In the genomic region with DNA sequence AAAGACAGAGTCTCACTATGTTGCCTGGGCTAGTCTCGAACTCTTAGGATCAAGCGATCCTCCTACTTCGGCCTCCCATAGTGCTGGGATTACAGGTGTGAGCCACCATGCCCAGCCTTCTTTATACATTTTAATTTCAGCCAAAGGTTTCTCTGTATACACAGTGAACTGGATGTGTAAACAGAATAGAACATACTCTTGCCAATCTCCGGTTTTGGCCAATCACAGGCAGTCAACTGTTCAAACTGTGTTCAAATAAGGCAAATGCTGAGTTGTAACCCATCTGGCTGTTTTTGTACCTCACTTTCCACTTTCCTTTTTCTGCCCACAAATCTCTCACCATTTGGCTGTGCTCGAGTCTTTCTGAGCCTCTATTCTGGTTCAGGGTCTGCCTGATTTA, we compare ENCODE assay signal across 26 cellular contexts.
A peak's percentile ranks its signal among the peaks of the same experiment; 100 is the strongest.
DNase-seq lines count a peak whose midpoint lies in the region; ATAC-seq, FAIRE-seq and TF ChIP-seq lines count a peak whose summit lies in the region.
"Had no signal": no experiment of that assay in that cellular context is flagged by ENCODE, and none has a peak within 500 bp of the region (broad histone marks: within the 10 kb centered on the region; RNA-seq: fewer than 3 reads in every experiment).

No MANE protein-coding gene starts in this region.

- H3K27me3 Mint-ChIP-seq in activated CD4-positive, alpha-beta T cell treated with anti-CD3 and anti-CD28 coated beads for 36 hours: no peaks in the 10 kb centered on the region
- no peaks in the 10 kb centered on the region for H3K27me3 Mint-ChIP-seq in activated CD4-positive, alpha-beta T cell treated with anti-CD3 and anti-CD28 coated beads, Interleukin-2, amount 10 ng/mL, durations not matched to agents 7 days and 5 days
- H3K27me3 Mint-ChIP-seq: B cell; CD4-positive, alpha-beta T cell had no signal

- H3K27ac Mint-ChIP-seq in activated CD4-positive, alpha-beta T cell treated with anti-CD3 and anti-CD28 coated beads for 36 hours: peak overlapping the region; percentile 5
- H3K27ac Mint-ChIP-seq in activated CD4-positive, alpha-beta T cell treated with anti-CD3 and anti-CD28 coated beads, Interleukin-2, amount 10 ng/mL, durations not matched to agents 7 days and 5 days: no peak overlapping the region
- peak overlapping the region; percentile 11 for H3K27ac Mint-ChIP-seq in stimulated activated effector memory CD8-positive, alpha-beta T cell treated with anti-CD3 and anti-CD28 coated beads, Interleukin-12 subunit alpha, Interleukin-12 subunit beta, amount 100 ng/mL, for 72 hours
- H3K27ac Mint-ChIP-seq: B cell; CD4-positive, alpha-beta T cell; CD8-positive, alpha-beta memory T cell; HFFc6 had no signal

- no peak overlapping the region for H2AFZ ChIP-seq in HepG2 (ENCODE audit: low read length)

- in situ Hi-C loops in HepG2 (cut with HindIII; ENCODE audit: extremely low pct_ligation_motif_present, low pct_unique_long_range_greater_than_20kb): no loop called here

- CTCF ChIA-PET in activated CD4-positive, alpha-beta T cell treated with anti-CD3 and anti-CD28 coated beads for 36 hours (lab: Charles Lee): interaction anchor here (1.1 kb wide), 1 partner anchor 22 kb away, joined by 4 read pairs; no protein-coding TSS in a partner anchor
- CTCF ChIA-PET in activated CD4-positive, alpha-beta T cell treated with anti-CD3 and anti-CD28 coated beads, Interleukin-2, amount 10 ng/mL, durations not matched to agents 7 days and 5 days (lab: Charles Lee): interaction anchor here (0.7 to 1.0 kb wide), 3 partner anchors 10 to 101 kb away, joined by 3 to 5 read pairs (median 4); no protein-coding TSS in a partner anchor
- CTCF ChIA-PET in HepG2 (lab: Yijun Ruan, JAX; ENCODE audit: low intra/inter-chr PET ratio, low total read pairs): no interaction called here

- no peak for ATAC-seq in activated CD4-positive, alpha-beta T cell treated with anti-CD3 and anti-CD28 coated beads for 36 hours
- ATAC-seq in HepG2 (peak; percentile 32; the same call in 1 of the 3 replicates), HG03565 (IDR thresholded peaks at IDR 0.05; ENCODE audit: unreplicated experiment) (no peak), foreskin keratinocyte (no peak)
- no peak for ATAC-seq in stimulated activated effector memory CD8-positive, alpha-beta T cell treated with anti-CD3 and anti-CD28 coated beads, Interleukin-12 subunit alpha, Interleukin-12 subunit beta, amount 100 ng/mL, for 72 hours
- ATAC-seq: GM12878 had no signal

- TF ChIP-seq CTCF in HepG2 (CRISPR knock-in tag; IDR thresholded peaks at IDR 0.05): no peak
- TF ChIP-seq CTCF in BE2C (IDR thresholded peaks at IDR 0.05; ENCODE audit: low read depth, low read length): no peak
- TF ChIP-seq CTCF in foreskin keratinocyte (conservative IDR thresholded peaks at IDR 0.05): no peak

- H3K79me2 ChIP-seq in HepG2 (ENCODE audit: insufficient read depth, low read length): no peaks in the 10 kb centered on the region

- peaks cover 16% of the 10 kb centered on the region for H3K4me1 Mint-ChIP-seq in activated CD4-positive, alpha-beta T cell treated with anti-CD3 and anti-CD28 coated beads for 36 hours
- peaks cover 17% of the 10 kb centered on the region for H3K4me1 Mint-ChIP-seq in activated CD4-positive, alpha-beta T cell treated with anti-CD3 and anti-CD28 coated beads, Interleukin-2, amount 10 ng/mL, durations not matched to agents 7 days and 5 days
- peaks cover 7% of the 10 kb centered on the region for H3K4me1 Mint-ChIP-seq in stimulated activated effector memory CD8-positive, alpha-beta T cell treated with anti-CD3 and anti-CD28 coated beads, Interleukin-12 subunit alpha, Interleukin-12 subunit beta, amount 100 ng/mL, for 72 hours
- H3K4me1 Mint-ChIP-seq: B cell, CD14-positive monocyte had no signal

- no peak overlapping the region for H3K9ac ChIP-seq in HepG2 (ENCODE audit: insufficient read depth, low read depth, low read length)
- H3K9ac ChIP-seq: BLaER1 treated with 17β-estradiol and CSF1 and Interleukin-3, amounts not matched to agents 10 nM and 100 nM had no signal

- FAIRE-seq in HepG2 (lab: Jason Lieb, UNC): peak; percentile 18
- FAIRE-seq: A204.1, D721Med, GM12878, GM19239, H54 had no signal

- H3K27me3 ChIP-seq in HepG2 (ENCODE audit: control insufficient read depth in 1 of 2, insufficient read depth in 2 of 2, low read length in 2 of 2): no peaks in the 10 kb centered on the region
- no peaks in the 10 kb centered on the region for H3K27me3 ChIP-seq in BE2C
- H3K27me3 ChIP-seq in foreskin keratinocyte: no peaks in the 10 kb centered on the region
- H3K27me3 ChIP-seq: BLaER1 treated with 17β-estradiol and CSF1 and Interleukin-3, amounts not matched to agents 10 nM and 100 nM had no signal

- intact Hi-C loops in activated CD4-positive, alpha-beta T cell treated with anti-CD3 and anti-CD28 coated beads for 36 hours (cut with DNase I, micrococcal nuclease): no loop called here
- intact Hi-C loops in HepG2 (cut with micrococcal nuclease; ENCODE audit: unreplicated experiment): no loop called here

- no peaks in the 10 kb centered on the region for H3K9me3 Mint-ChIP-seq in activated CD4-positive, alpha-beta T cell treated with anti-CD3 and anti-CD28 coated beads for 36 hours (ENCODE audit: low read depth)
- H3K9me3 Mint-ChIP-seq in activated CD4-positive, alpha-beta T cell treated with anti-CD3 and anti-CD28 coated beads, Interleukin-2, amount 10 ng/mL, durations not matched to agents 7 days and 5 days: peaks cover 2% of the 10 kb centered on the region
- H3K9me3 Mint-ChIP-seq in stimulated activated effector memory CD8-positive, alpha-beta T cell treated with anti-CD3 and anti-CD28 coated beads, Interleukin-12 subunit alpha, Interleukin-12 subunit beta, amount 100 ng/mL, for 72 hours: no peaks in the 10 kb centered on the region
- H3K9me3 Mint-ChIP-seq: CD4-positive, alpha-beta T cell; HFFc6 had no signal

- DNase-seq in activated CD4-positive, alpha-beta T cell treated with anti-CD3 and anti-CD28 coated beads for 36 hours: no peak
- DNase-seq in activated CD4-positive, alpha-beta T cell treated with anti-CD3 and anti-CD28 coated beads, Interleukin-2, amount 10 ng/mL, durations not matched to agents 7 days and 5 days: no peak
- DNase-seq in HepG2 (ENCODE audit: low spot score) (no peak), mesenteric fat pad (ENCODE audit: low spot score) (peak; percentile 43), BE2C (no peak), foreskin keratinocyte (no peak)
- no peak for DNase-seq in stimulated activated effector memory CD8-positive, alpha-beta T cell treated with anti-CD3 and anti-CD28 coated beads, Interleukin-12 subunit alpha, Interleukin-12 subunit beta, amount 100 ng/mL, for 72 hours (ENCODE audit: low spot score in 2 of 2)
- DNase-seq: CD4-positive, alpha-beta T cell; CD8-positive, alpha-beta memory T cell; DMS 273 treated with DMSO at 0.1 percent for 48 hours; DMS79; EL; GDM1; GOT3; HFFc6 had no signal

- H3K36me3 Mint-ChIP-seq in activated CD4-positive, alpha-beta T cell treated with anti-CD3 and anti-CD28 coated beads for 36 hours (ENCODE audit: low read depth): no peaks in the 10 kb centered on the region
- peaks cover 19% of the 10 kb centered on the region for H3K36me3 Mint-ChIP-seq in activated CD4-positive, alpha-beta T cell treated with anti-CD3 and anti-CD28 coated beads, Interleukin-2, amount 10 ng/mL, durations not matched to agents 7 days and 5 days (ENCODE audit: low read depth)
- H3K36me3 Mint-ChIP-seq in stimulated activated effector memory CD8-positive, alpha-beta T cell treated with anti-CD3 and anti-CD28 coated beads, Interleukin-12 subunit alpha, Interleukin-12 subunit beta, amount 100 ng/mL, for 72 hours: no peaks in the 10 kb centered on the region

- no peak overlapping the region for H3K4me2 ChIP-seq in HepG2 (ENCODE audit: low read depth, low read length)
- H3K4me2 ChIP-seq: BLaER1 treated with 17β-estradiol and CSF1 and Interleukin-3, amounts not matched to agents 10 nM and 100 nM had no signal

- H3K4me3 ChIP-seq in HepG2 (replicated peaks in 1 of 3; ENCODE audit: insufficient read depth in 1 of 3, low read depth in 2 of 3, low read length in 3 of 3): no peak overlapping the region
- no peak overlapping the region for H3K4me3 ChIP-seq in BE2C (ENCODE audit: low read depth, low read length)
- H3K4me3 ChIP-seq: BLaER1 treated with 17β-estradiol and CSF1 and Interleukin-3, amounts not matched to agents 10 nM and 100 nM; GM12878; HAP-1 had no signal

- H3K36me3 ChIP-seq in HepG2 (replicated peaks in 1 of 2; ENCODE audit: control insufficient read depth in 1 of 2, insufficient read depth in 2 of 2, low read length in 2 of 2): peaks cover 35 to 72% of the 10 kb centered on the region in 2 experiments
- H3K36me3 ChIP-seq in BE2C: no peaks in the 10 kb centered on the region
- H3K36me3 ChIP-seq: HAP-1 had no signal

- 93% methylated on average over 5 of the region's 5 CpGs for WGBS in HepG2 (ENCODE audit: low lambda C conversion rate)

- H3K27ac ChIP-seq in HepG2 (ENCODE audit: extremely low read length, insufficient read depth, low read length) (no peak overlapping the region), foreskin keratinocyte (no peak overlapping the region)
- H3K27ac ChIP-seq: 22Rv1; BLaER1 treated with 17β-estradiol and CSF1 and Interleukin-3, amounts not matched to agents 10 nM and 100 nM had no signal

- H3K9me3 ChIP-seq in HepG2 (ENCODE audit: low read length): no peaks in the 10 kb centered on the region
- H3K9me3 ChIP-seq in BE2C: no peaks in the 10 kb centered on the region
- H3K9me3 ChIP-seq: HAP-1 had no signal

- BruUV-seq in HepG2 (replicated peaks; lab: Mats Ljungman, UMichigan): TSS peak; percentile 28

- POLR2A ChIA-PET in activated CD4-positive, alpha-beta T cell treated with anti-CD3 and anti-CD28 coated beads for 36 hours (lab: Charles Lee): no interaction called here
- POLR2A ChIA-PET in activated CD4-positive, alpha-beta T cell treated with anti-CD3 and anti-CD28 coated beads, Interleukin-2, amount 10 ng/mL, durations not matched to agents 7 days and 5 days (lab: Charles Lee): no interaction called here
- POLR2A ChIA-PET in HepG2 (lab: Yijun Ruan, JAX): no interaction called here

- TF ChIP-seq POLR2A in HepG2 (IDR thresholded peaks at IDR 0.05; ENCODE audit: insufficient read depth in 1 of 2, low read depth in 2 of 2, low read length in 2 of 2): no peak

- no peak overlapping the region for H3K4me3 Mint-ChIP-seq in activated CD4-positive, alpha-beta T cell treated with anti-CD3 and anti-CD28 coated beads for 36 hours
- no peak overlapping the region for H3K4me3 Mint-ChIP-seq in activated CD4-positive, alpha-beta T cell treated with anti-CD3 and anti-CD28 coated beads, Interleukin-2, amount 10 ng/mL, durations not matched to agents 7 days and 5 days
- no peak overlapping the region for H3K4me3 Mint-ChIP-seq in stimulated activated effector memory CD8-positive, alpha-beta T cell treated with anti-CD3 and anti-CD28 coated beads, Interleukin-12 subunit alpha, Interleukin-12 subunit beta, amount 100 ng/mL, for 72 hours
- H3K4me3 Mint-ChIP-seq: B cell; CD14-positive monocyte; CD4-positive, alpha-beta T cell; CD8-positive, alpha-beta memory T cell; HFFc6 had no signal

- no peak for TF ChIP-seq RAD21 in HepG2 (CRISPR knock-in tag; IDR thresholded peaks at IDR 0.05)

- peaks cover 9% of the 10 kb centered on the region; the same call in 1 of the 2 replicates for H3K4me1 ChIP-seq in HepG2 (ENCODE audit: insufficient read depth, low read length)
- no peaks in the 10 kb centered on the region for H3K4me1 ChIP-seq in BE2C
- H3K4me1 ChIP-seq in foreskin keratinocyte: no peaks in the 10 kb centered on the region
- H3K4me1 ChIP-seq: HAP-1 had no signal

- TF ChIP-seq EP300 in HepG2 (IDR thresholded peaks at IDR 0.05; ENCODE audit: low read depth in 2 of 2, low read length in 2 of 2) (no peak), HepG2 (CRISPR knock-in tag; IDR thresholded peaks at IDR 0.05; ENCODE audit: borderline replicate concordance) (no peak)

- no peaks in the 10 kb centered on the region for H4K20me1 ChIP-seq in HepG2 (ENCODE audit: insufficient read depth, low read length)
